ENCODE assay signal across 18 cellular contexts in the genomic region with DNA sequence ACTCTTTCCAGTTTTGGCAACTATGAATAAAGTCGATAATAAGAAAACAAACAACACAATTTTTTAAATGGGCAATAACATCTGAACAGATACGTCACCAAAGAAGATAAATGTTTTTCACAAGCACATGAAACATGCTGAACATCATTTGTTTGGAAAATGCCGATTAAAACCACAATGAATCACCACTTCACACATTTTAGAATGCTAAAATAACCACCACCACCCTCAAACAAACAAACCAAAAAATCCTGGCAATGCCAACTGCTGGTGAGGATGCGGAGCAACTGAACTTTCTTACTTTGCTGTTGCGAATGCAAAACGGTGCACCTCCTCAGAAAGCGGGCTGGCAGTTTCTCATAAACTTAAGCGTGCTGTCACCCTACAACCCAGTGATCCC.
DNase-seq lines count a peak whose midpoint lies in the region; ATAC-seq and TF ChIP-seq lines count a peak whose summit lies in the region.
"Had no signal": no experiment of that assay in that cellular context is flagged by ENCODE, and none has a peak within 500 bp of the region (broad histone marks: within the 10 kb centered on the region; RNA-seq: fewer than 3 reads in every experiment).

No MANE protein-coding gene starts in this region.

- H4K91ac ChIP-seq in mesenchymal stem cell (ENCODE audit: low read length) = no peak overlapping the region

- H3K4me3 ChIP-seq in mesenchymal stem cell (ENCODE audit: insufficient read depth in 1 of 2, low read depth in 1 of 2, low read length in 2 of 2) (no peak overlapping the region), GM23248 (no peak overlapping the region)
- H3K4me3 ChIP-seq: HAP-1 had no signal

- no peak overlapping the region for H3K4me3 Mint-ChIP-seq in chondrocyte (ENCODE audit: unreplicated experiment)
- H3K4me3 Mint-ChIP-seq: B cell had no signal

- no peak overlapping the region for H3K14ac ChIP-seq in mesenchymal stem cell (ENCODE audit: low read length in 2 of 2)

- TF ChIP-seq CTCF in chondrocyte (IDR thresholded peaks at IDR 0.05) = no peak

- H3K18ac ChIP-seq in mesenchymal stem cell (ENCODE audit: low read depth in 1 of 2, low read length in 2 of 2) = no peak overlapping the region

- peaks cover 0 to 12% of the 10 kb centered on the region in 2 experiments for H3K36me3 ChIP-seq in mesenchymal stem cell (ENCODE audit: control insufficient read depth in 1 of 2, insufficient read depth in 2 of 2, low read depth in 1 of 2, low read length in 2 of 2)
- no peaks in the 10 kb centered on the region for H3K36me3 ChIP-seq in GM23248 (ENCODE audit: low read depth)
- H3K36me3 ChIP-seq: HAP-1 had no signal

- H2AFZ ChIP-seq in mesenchymal stem cell (ENCODE audit: low read depth, low read length) = no peak overlapping the region
- H2AFZ ChIP-seq in GM23248 = no peak overlapping the region

- no peak overlapping the region for H3K4ac ChIP-seq in mesenchymal stem cell (ENCODE audit: low read depth in 1 of 2, low read length in 2 of 2)

- H3K9me3 Mint-ChIP-seq in chondrocyte (ENCODE audit: low read depth) = no peaks in the 10 kb centered on the region

- no peak overlapping the region for H2BK120ac ChIP-seq in mesenchymal stem cell (ENCODE audit: low read depth, low read length)

- peak; percentile 47 for DNase-seq in Caki2 (ENCODE audit: low read depth)
- DNase-seq in NCI-H460 (ENCODE audit: extremely low read depth, low read depth) = peak; percentile 68
- no peak for DNase-seq in chondrocyte (ENCODE audit: low spot score)
- DNase-seq in mesenchymal stem cell = peak; percentile 22
- DNase-seq in GM23248 = no peak
- no peak for DNase-seq in SW 1271 (lab: John Stamatoyannopoulos, UW)
- DNase-seq: ACHN, DMS 273 treated with DMSO at 0.1 percent for 48 hours, DND-41, GF-D8, Kasumi-1, NCI-H1105 treated with DMSO at 0.1 percent for 48 hours, NCI-H1694, NCI-H510A treated with DMSO at 0.1 percent for 48 hours had no signal

- peaks cover 13% of the 10 kb centered on the region for H3K36me3 Mint-ChIP-seq in chondrocyte (ENCODE audit: low read depth)

- H3K27ac Mint-ChIP-seq in chondrocyte (ENCODE audit: unreplicated experiment) = peak overlapping the region; percentile 3
- H3K27ac Mint-ChIP-seq: B cell had no signal

- ATAC-seq in HG02642 (IDR thresholded peaks at IDR 0.05; ENCODE audit: poor library complexity, unreplicated experiment) = no peak
- ATAC-seq in GM21786 (IDR thresholded peaks at IDR 0.05; ENCODE audit: unreplicated experiment) = no peak

- H3K9me3 ChIP-seq in mesenchymal stem cell (ENCODE audit: control insufficient read depth, low read length) = no peaks in the 10 kb centered on the region
- H3K9me3 ChIP-seq in GM23248 (ENCODE audit: low read depth) = no peaks in the 10 kb centered on the region
- H3K9me3 ChIP-seq: HAP-1 had no signal

- H2BK12ac ChIP-seq in mesenchymal stem cell (ENCODE audit: low read length in 2 of 2) = no peak overlapping the region

- no peak overlapping the region for H4K8ac ChIP-seq in mesenchymal stem cell (ENCODE audit: low read length)

- H4K20me1 ChIP-seq in GM23248 (ENCODE audit: insufficient read depth) = no peaks in the 10 kb centered on the region

- H3K79me1 ChIP-seq in mesenchymal stem cell (replicated peaks; ENCODE audit: low read length, poor library complexity, severe bottlenecking) = peaks cover 4% of the 10 kb centered on the region

- H3F3A ChIP-seq in GM23248 (ENCODE audit: insufficient read depth) = no peaks in the 10 kb centered on the region

- in situ Hi-C loops in Caki2 (cut with HindIII; ENCODE audit: low pct_unique_long_range_greater_than_20kb, low sequenced_read_pairs) (no loop called here), GM23248 (cut with MboI) (no loop called here)

- no peaks in the 10 kb centered on the region for H3K9me2 ChIP-seq in GM23248 (ENCODE audit: insufficient read depth)

- no peak overlapping the region for H2BK5ac ChIP-seq in mesenchymal stem cell (ENCODE audit: low read depth, low read length, poor library complexity, severe bottlenecking)

- no peak overlapping the region for H3K23ac ChIP-seq in mesenchymal stem cell (ENCODE audit: low read length in 2 of 2)

- H3K27me3 ChIP-seq in mesenchymal stem cell (ENCODE audit: control insufficient read depth in 1 of 2, insufficient read depth in 1 of 2, low read length in 2 of 2) (no peaks in the 10 kb centered on the region), GM23248 (replicated peaks; ENCODE audit: insufficient read depth) (no peaks in the 10 kb centered on the region)

- H3K27ac ChIP-seq in mesenchymal stem cell (ENCODE audit: low read length, poor library complexity, severe bottlenecking) (no peak overlapping the region), GM23248 (no peak overlapping the region)

- no peaks in the 10 kb centered on the region for H3K27me3 Mint-ChIP-seq in chondrocyte (ENCODE audit: low read depth)

- WGBS in mesenchymal stem cell = 71% methylated on average over 8 of the region's 8 CpGs
- WGBS in GM23248 (ENCODE audit: low coverage in 1 of 2, low lambda C conversion rate in 2 of 2, missing lambda C conversion rate in 2 of 2), 2 experiments = 80 to 83% methylated on average over 8 of the region's 8 CpGs

- no peak overlapping the region for H2AK5ac ChIP-seq in mesenchymal stem cell (ENCODE audit: low read length, severe bottlenecking)

- no peak overlapping the region for H2BK15ac ChIP-seq in mesenchymal stem cell (ENCODE audit: low read depth, poor library complexity, severe bottlenecking)

- H3K9ac ChIP-seq in mesenchymal stem cell (ENCODE audit: low read length) = no peak overlapping the region
- no peak overlapping the region for H3K9ac ChIP-seq in GM23248

- H3K4me1 ChIP-seq in mesenchymal stem cell (ENCODE audit: control insufficient read depth, insufficient read depth, low read depth, low read length) (peaks cover 7% of the 10 kb centered on the region), GM23248 (ENCODE audit: insufficient read depth) (no peaks in the 10 kb centered on the region)
- H3K4me1 ChIP-seq: HAP-1 had no signal

- H3K4me1 Mint-ChIP-seq in chondrocyte (ENCODE audit: low read depth) = peaks cover 14% of the 10 kb centered on the region
- H3K4me1 Mint-ChIP-seq: B cell had no signal

- H3K4me2 ChIP-seq in mesenchymal stem cell (ENCODE audit: low read length, poor library complexity, severe bottlenecking) = no peak overlapping the region
- no peak overlapping the region for H3K4me2 ChIP-seq in GM23248 (ENCODE audit: unreplicated experiment)

- no peaks in the 10 kb centered on the region for H3K79me2 ChIP-seq in GM23248 (ENCODE audit: insufficient read depth)

Comparison
In these comparisons a context has a peak if more than half of its experiments do, and no peak if none do; other contexts are left out.
1. DNase-seq: peak in Caki2 (single experiment), NCI-H460 (single experiment) and mesenchymal stem cell (single experiment); none in chondrocyte (single experiment), GM23248 (single experiment) and SW 1271 (0 of 2).